In the genomic region with DNA sequence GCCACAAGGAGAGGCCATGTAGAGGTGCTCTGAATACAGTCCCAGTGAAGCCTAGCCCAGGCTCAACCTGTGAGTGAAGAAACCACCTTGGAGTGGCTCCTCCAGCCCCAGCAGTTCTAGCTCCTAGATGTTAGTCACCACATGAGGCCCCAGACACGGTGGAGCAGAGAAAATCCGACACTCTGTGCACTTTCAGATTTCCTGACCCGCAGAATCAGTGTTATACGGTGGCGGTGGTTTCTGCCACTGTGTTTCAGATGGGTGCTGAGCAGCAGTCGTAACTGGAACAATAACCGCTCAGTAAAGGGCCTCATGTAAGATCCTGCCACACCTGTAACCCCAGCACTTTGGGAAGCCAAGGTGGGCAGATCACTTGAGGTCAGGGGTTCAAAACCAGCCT, we compare ENCODE assay signal across 16 cellular contexts. TPM values are rescaled to one million over a fixed set of nuclear protein-coding genes. Genes with fewer than 3 reads are reported as not detected.
"Had no signal": no experiment of that assay in that cellular context is flagged by ENCODE, and none has a peak within 500 bp of the region (broad histone marks: within the 10 kb centered on the region; RNA-seq: fewer than 3 reads in every experiment).

No MANE protein-coding gene starts in this region.

- H3K36me3 ChIP-seq: colonic mucosa, stomach, tibial artery had no signal

- ATAC-seq: natural killer cell treated with Interleukin-12 subunit alpha and Interleukin-12 subunit beta and Interleukin-15 and Interleukin-18, amount 100 ng/mL, for 72 hours had no signal

- H3K27me3 ChIP-seq: colonic mucosa, stomach, tibial artery had no signal

- DNase-seq: activated CD4-positive, alpha-beta T cell treated with anti-CD3 and anti-CD28 coated beads, Interleukin-2, amount 50 U/mL, for 1 hour; activated CD4-positive, CD25-positive, alpha-beta regulatory T cell; activated naive CD4-positive, alpha-beta T cell treated with anti-CD3 and anti-CD28 coated beads, Interleukin-2, amount 10 ng/mL, durations not matched to agents 7 days and 5 days; activated T-cell treated with anti-CD3 and anti-CD28 coated beads for 4 hours; caudate nucleus; colonic mucosa; effector CD4-positive, alpha-beta T cell; hippocampal formation; stimulated activated CD4-positive, alpha-beta T cell treated with anti-CD3 and anti-CD28 coated beads, Interleukin-15, amount 100 ng/mL, for 24 hours; stimulated activated CD4-positive, alpha-beta T cell treated with anti-CD3 and anti-CD28 coated beads, Interleukin-4, amount 100 ng/mL, for 4 hours; stomach had no signal

- H3K4me3 ChIP-seq: colonic mucosa, SK-N-MC, stomach, tibial artery had no signal

- H3K9me3 ChIP-seq: colonic mucosa, stomach, tibial artery had no signal

- H3K27ac ChIP-seq: colonic mucosa, SK-N-MC had no signal

- H3K4me1 ChIP-seq: colonic mucosa had no signal

RNA-seq across cellular contexts. Expression of a gene that starts 38.3 kb away (rescaled TPM):
- total RNA-seq: activated CD8-positive, alpha-beta memory T cell treated with anti-CD3 and anti-CD28 coated beads for 36 hours; activated T-helper 2 cell treated with anti-CD3 and anti-CD28 coated beads, Interferon-gamma antibody, Interleukin-2, Interleukin-4, amounts not matched to agents 10 μg/mL and 5 μg/mL and 100 μg/mL, durations not matched to agents 14 hours and 24 hours and 36 hours; colonic mucosa; natural killer cell treated with Interleukin-12 subunit alpha and Interleukin-12 subunit beta and Interleukin-15 and Interleukin-18, amount 100 ng/mL, for 72 hours had no signal
